Comparison of ENCODE assay signal across 21 cellular contexts in genomic region chr1:37755951-37756350, GRCh38. TPM values are rescaled to one million over a fixed set of nuclear protein-coding genes. Genes with fewer than 3 reads are reported as not detected.
"Had no signal": no experiment of that assay in that cellular context is flagged by ENCODE, and none has a peak within 500 bp of the region (broad histone marks: within the 10 kb centered on the region; RNA-seq: fewer than 3 reads in every experiment).

No MANE protein-coding gene starts in this region.

- H3K9me3 Mint-ChIP-seq: activated CD8-positive, alpha-beta T cell treated with anti-CD3 and anti-CD28 coated beads for 36 hours; activated naive CD4-positive, alpha-beta T cell treated with anti-CD3 and anti-CD28 coated beads, Interleukin-2, amount 50 U/mL, for 24 hours had no signal

- H3K4me3 Mint-ChIP-seq: activated CD8-positive, alpha-beta T cell treated with anti-CD3 and anti-CD28 coated beads for 36 hours; activated naive CD4-positive, alpha-beta T cell treated with anti-CD3 and anti-CD28 coated beads, Interleukin-2, amount 50 U/mL, for 24 hours; brain had no signal

- H3K36me3 Mint-ChIP-seq: activated naive CD4-positive, alpha-beta T cell treated with anti-CD3 and anti-CD28 coated beads, Interleukin-2, amount 50 U/mL, for 24 hours; brain had no signal

- DNase-seq: activated CD4-positive, alpha-beta T cell treated with anti-CD3 and anti-CD28 coated beads for 4 hours; activated CD8-positive, alpha-beta memory T cell treated with anti-CD3 and anti-CD28 coated beads, Interleukin-2, amount 50 U/mL, for 4 hours; activated effector memory CD4-positive, alpha-beta T cell treated with Interleukin-2 at 50 U/mL for 16 hours; activated naive CD4-positive, alpha-beta T cell; cerebellar nuclear complex; MG63; NCI-H1092; NCI-H1930; NCI-H2171; NCI-H446 treated with DMSO at 0.1 percent for 48 hours; NCI-H524 treated with DMSO at 0.1 percent for 48 hours; NCI-H748 treated with DMSO at 0.1 percent for 48 hours; SK-N-SH; T-helper 1 cell had no signal

RNA-seq across cellular contexts. Expression of gene EPHA10, which starts 9.0 kb away (rescaled TPM):
- total RNA-seq: activated CD8-positive, alpha-beta T cell treated with anti-CD3 and anti-CD28 coated beads for 36 hours; astrocyte; OCI-LY7; RPMI7951; T-helper 2 cell treated with Interferon-gamma antibody and Interleukin-4, amounts not matched to agents 100 ng/mL and 5 ng/mL, for 36 hours had no signal
